In the genomic region with DNA sequence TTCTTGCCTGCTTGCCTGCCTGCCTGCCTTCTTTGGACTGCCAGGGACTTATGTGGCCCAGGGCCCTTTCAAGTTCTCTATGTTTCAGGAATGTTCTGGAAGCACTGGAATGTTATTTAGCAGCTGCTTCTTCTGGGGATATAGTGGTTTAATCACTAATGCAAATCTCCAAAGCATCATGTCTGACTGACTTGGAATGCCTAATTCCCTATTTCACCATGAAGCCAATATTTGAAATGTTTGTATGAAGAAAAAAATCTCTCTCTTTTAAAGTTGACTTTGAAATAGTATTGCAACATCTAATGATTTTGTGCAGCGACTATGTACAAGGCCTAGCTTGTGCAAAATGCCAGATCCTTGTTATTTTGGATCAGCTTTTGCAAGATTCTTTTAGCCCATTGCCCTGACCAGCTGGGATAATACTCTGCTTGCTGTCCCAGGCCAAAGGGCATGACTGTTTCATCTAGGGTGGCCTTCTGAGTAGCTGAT, we compare ENCODE assay signal across 22 cellular contexts.
A peak's percentile ranks its signal among the peaks of the same experiment; 100 is the strongest.
DNase-seq lines count a peak whose midpoint lies in the region; ATAC-seq and TF ChIP-seq lines count a peak whose summit lies in the region.
"Had no signal": no experiment of that assay in that cellular context is flagged by ENCODE, and none has a peak within 500 bp of the region (broad histone marks: within the 10 kb centered on the region; RNA-seq: fewer than 3 reads in every experiment).

No MANE protein-coding gene starts in this region.

- peaks cover 5% of the 10 kb centered on the region for H3K36me3 Mint-ChIP-seq in neural progenitor cell

- no peak overlapping the region for H2AFZ ChIP-seq in neural progenitor cell (replicated peaks)

- peaks cover 22% of the 10 kb centered on the region for H3K4me1 Mint-ChIP-seq in neural progenitor cell
- no peaks in the 10 kb centered on the region for H3K4me1 Mint-ChIP-seq in stimulated activated naive CD8-positive, alpha-beta T cell treated with anti-CD3 and anti-CD28 coated beads, Interleukin-15, amount 100 ng/mL, for 72 hours
- H3K4me1 Mint-ChIP-seq: activated CD4-positive, alpha-beta T cell treated with anti-CD3 and anti-CD28 coated beads for 36 hours had no signal

- no peak overlapping the region for H3K4me3 ChIP-seq in AG10803 (ENCODE audit: low read length)
- no peak overlapping the region for H3K4me3 ChIP-seq in choroid plexus epithelial cell (ENCODE audit: low read depth, low read length)
- no peak overlapping the region for H3K4me3 ChIP-seq in right atrium auricular region
- H3K4me3 ChIP-seq in retinal pigment epithelial cell (ENCODE audit: low read length), result no peak overlapping the region
- H3K4me3 ChIP-seq in neural progenitor cell, result no peak overlapping the region
- H3K4me3 ChIP-seq: SK-N-MC, testis had no signal

- H3K4me2 ChIP-seq in neural progenitor cell, result no peak overlapping the region

- no peak for ATAC-seq in stimulated activated naive CD8-positive, alpha-beta T cell treated with anti-CD3 and anti-CD28 coated beads, Interleukin-15, amount 100 ng/mL, for 72 hours
- no peak for ATAC-seq in SK-N-SH treated with all-trans-retinoic acid at 6 μM for 48 hours
- ATAC-seq: activated CD4-positive, alpha-beta T cell treated with anti-CD3 and anti-CD28 coated beads for 36 hours had no signal

- H3K27ac ChIP-seq in right atrium auricular region (peak overlapping the region; percentile 39 to 40), neural progenitor cell (no peak overlapping the region)
- H3K27ac ChIP-seq: SK-N-MC, testis had no signal

- peaks cover 10% of the 10 kb centered on the region for H3K9me3 Mint-ChIP-seq in neural progenitor cell
- peaks cover 15 to 18% of the 10 kb centered on the region in 2 donors for H3K9me3 Mint-ChIP-seq in stimulated activated naive CD8-positive, alpha-beta T cell treated with anti-CD3 and anti-CD28 coated beads, Interleukin-15, amount 100 ng/mL, for 72 hours

- H3K36me3 ChIP-seq in right atrium auricular region, result no peaks in the 10 kb centered on the region
- H3K36me3 ChIP-seq in neural progenitor cell, result no peaks in the 10 kb centered on the region

- TF ChIP-seq CTCF in AG10803 (conservative IDR thresholded peaks at IDR 0.05; ENCODE audit: low read length) (no peak), choroid plexus epithelial cell (conservative IDR thresholded peaks at IDR 0.05; ENCODE audit: low read depth, low read length) (no peak), right atrium auricular region (IDR thresholded peaks at IDR 0.05) (no peak), retinal pigment epithelial cell (conservative IDR thresholded peaks at IDR 0.05; ENCODE audit: low read depth, low read length) (no peak), neural progenitor cell (IDR thresholded peaks at IDR 0.05) (no peak)

- no peaks in the 10 kb centered on the region for H3K79me2 ChIP-seq in neural progenitor cell (ENCODE audit: low read depth)

- H3K4me1 ChIP-seq in right atrium auricular region, result no peaks in the 10 kb centered on the region
- no peaks in the 10 kb centered on the region for H3K4me1 ChIP-seq in neural progenitor cell
- H3K4me1 ChIP-seq: testis had no signal

- H3K27ac Mint-ChIP-seq in neural progenitor cell, result no peak overlapping the region
- no peak overlapping the region for H3K27ac Mint-ChIP-seq in stimulated activated naive CD8-positive, alpha-beta T cell treated with anti-CD3 and anti-CD28 coated beads, Interleukin-15, amount 100 ng/mL, for 72 hours
- H3K27ac Mint-ChIP-seq: activated CD4-positive, alpha-beta T cell treated with anti-CD3 and anti-CD28 coated beads for 36 hours; CD4-positive, alpha-beta T cell; dendritic cell treated with granulocyte-macrophage colony-stimulating factor and Interleukin-4, amounts not matched to agents 40 ng/mL and 50 ng/mL, for 4 days; H9 had no signal

- H4K20me1 ChIP-seq in neural progenitor cell (ENCODE audit: low read depth), result no peaks in the 10 kb centered on the region

- H3K9me3 ChIP-seq in right atrium auricular region, result no peaks in the 10 kb centered on the region
- no peaks in the 10 kb centered on the region for H3K9me3 ChIP-seq in neural progenitor cell (ENCODE audit: low read depth)
- H3K9me3 ChIP-seq: testis had no signal

- H3F3A ChIP-seq in neural progenitor cell (ENCODE audit: low read depth), result no peaks in the 10 kb centered on the region

- H3K27me3 ChIP-seq in right atrium auricular region, result no peaks in the 10 kb centered on the region
- no peaks in the 10 kb centered on the region for H3K27me3 ChIP-seq in neural progenitor cell
- H3K27me3 ChIP-seq: testis had no signal

- no peak overlapping the region for H3K9ac ChIP-seq in neural progenitor cell

- H3K4me3 Mint-ChIP-seq in neural progenitor cell, result no peak overlapping the region
- no peak overlapping the region for H3K4me3 Mint-ChIP-seq in stimulated activated naive CD8-positive, alpha-beta T cell treated with anti-CD3 and anti-CD28 coated beads, Interleukin-15, amount 100 ng/mL, for 72 hours
- H3K4me3 Mint-ChIP-seq: activated CD4-positive, alpha-beta T cell treated with anti-CD3 and anti-CD28 coated beads for 36 hours; CD4-positive, alpha-beta T cell; dendritic cell treated with granulocyte-macrophage colony-stimulating factor and Interleukin-4, amounts not matched to agents 40 ng/mL and 50 ng/mL, for 4 days; H9 had no signal

- peak; percentile 95 for DNase-seq in AG10803 (ENCODE audit: low read depth)
- DNase-seq in choroid plexus epithelial cell (ENCODE audit: low read depth), result peak; percentile 23
- no peak for DNase-seq in right atrium auricular region (ENCODE audit: low spot score)
- DNase-seq in retinal pigment epithelial cell (ENCODE audit: low read depth), result peak; percentile 69
- no peak for DNase-seq in NCI-H510A (lab: John Stamatoyannopoulos, UW)
- DNase-seq in neural progenitor cell (ENCODE audit: low spot score), result no peak
- DNase-seq in stimulated activated naive CD8-positive, alpha-beta T cell treated with anti-CD3 and anti-CD28 coated beads, Interleukin-15, amount 100 ng/mL, for 72 hours, result no peak
- DNase-seq: activated CD4-positive, alpha-beta T cell treated with anti-CD3 and anti-CD28 coated beads for 36 hours; activated gamma-delta T cell; CD4-positive, alpha-beta T cell; DMS79; H9; islet precursor cell; Kasumi-1; midbrain; NCI-H1105; nucleus accumbens; stimulated activated CD4-positive, alpha-beta T cell treated with anti-CD3 and anti-CD28 coated beads, Interleukin-2, amount 100 ng/mL, for 48 hours; testis had no signal

- H3K27me3 Mint-ChIP-seq in neural progenitor cell (ENCODE audit: insufficient read depth, low read depth), result peaks cover 6% of the 10 kb centered on the region
- H3K27me3 Mint-ChIP-seq in stimulated activated naive CD8-positive, alpha-beta T cell treated with anti-CD3 and anti-CD28 coated beads, Interleukin-15, amount 100 ng/mL, for 72 hours, result no peaks in the 10 kb centered on the region
- H3K27me3 Mint-ChIP-seq: activated CD4-positive, alpha-beta T cell treated with anti-CD3 and anti-CD28 coated beads for 36 hours; CD4-positive, alpha-beta T cell; dendritic cell treated with granulocyte-macrophage colony-stimulating factor and Interleukin-4, amounts not matched to agents 40 ng/mL and 50 ng/mL, for 4 days had no signal

TF ChIP-seq in SK-N-SH treated with all-trans-retinoic acid at 6 μM for 48 hours, 23 proteins besides CTCF, POLR2A, EP300 and RAD21 (continues in another document):
- TF ChIP-seq BACH2 (CRISPR knock-in tag; IDR thresholded peaks at IDR 0.05; ENCODE audit: borderline replicate concordance), result no peak
- no peak for TF ChIP-seq TOX (CRISPR knock-in tag; IDR thresholded peaks at IDR 0.05; ENCODE audit: borderline replicate concordance)
- TF ChIP-seq GLIS3 (CRISPR knock-in tag; IDR thresholded peaks at IDR 0.05), result no peak
- TF ChIP-seq, protein P1, sequence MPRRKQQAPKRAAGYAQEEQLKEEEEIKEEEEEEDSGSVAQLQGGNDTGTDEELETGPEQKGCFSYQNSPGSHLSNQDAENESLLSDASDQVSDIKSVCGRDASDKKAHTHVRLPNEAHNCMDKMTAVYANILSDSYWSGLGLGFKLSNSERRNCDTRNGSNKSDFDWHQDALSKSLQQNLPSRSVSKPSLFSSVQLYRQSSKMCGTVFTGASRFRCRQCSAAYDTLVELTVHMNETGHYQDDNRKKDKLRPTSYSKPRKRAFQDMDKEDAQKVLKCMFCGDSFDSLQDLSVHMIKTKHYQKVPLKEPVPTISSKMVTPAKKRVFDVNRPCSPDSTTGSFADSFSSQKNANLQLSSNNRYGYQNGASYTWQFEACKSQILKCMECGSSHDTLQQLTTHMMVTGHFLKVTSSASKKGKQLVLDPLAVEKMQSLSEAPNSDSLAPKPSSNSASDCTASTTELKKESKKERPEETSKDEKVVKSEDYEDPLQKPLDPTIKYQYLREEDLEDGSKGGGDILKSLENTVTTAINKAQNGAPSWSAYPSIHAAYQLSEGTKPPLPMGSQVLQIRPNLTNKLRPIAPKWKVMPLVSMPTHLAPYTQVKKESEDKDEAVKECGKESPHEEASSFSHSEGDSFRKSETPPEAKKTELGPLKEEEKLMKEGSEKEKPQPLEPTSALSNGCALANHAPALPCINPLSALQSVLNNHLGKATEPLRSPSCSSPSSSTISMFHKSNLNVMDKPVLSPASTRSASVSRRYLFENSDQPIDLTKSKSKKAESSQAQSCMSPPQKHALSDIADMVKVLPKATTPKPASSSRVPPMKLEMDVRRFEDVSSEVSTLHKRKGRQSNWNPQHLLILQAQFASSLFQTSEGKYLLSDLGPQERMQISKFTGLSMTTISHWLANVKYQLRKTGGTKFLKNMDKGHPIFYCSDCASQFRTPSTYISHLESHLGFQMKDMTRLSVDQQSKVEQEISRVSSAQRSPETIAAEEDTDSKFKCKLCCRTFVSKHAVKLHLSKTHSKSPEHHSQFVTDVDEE (CRISPR knock-in tag; IDR thresholded peaks at IDR 0.05), result no peak
- TF ChIP-seq, protein P2, sequence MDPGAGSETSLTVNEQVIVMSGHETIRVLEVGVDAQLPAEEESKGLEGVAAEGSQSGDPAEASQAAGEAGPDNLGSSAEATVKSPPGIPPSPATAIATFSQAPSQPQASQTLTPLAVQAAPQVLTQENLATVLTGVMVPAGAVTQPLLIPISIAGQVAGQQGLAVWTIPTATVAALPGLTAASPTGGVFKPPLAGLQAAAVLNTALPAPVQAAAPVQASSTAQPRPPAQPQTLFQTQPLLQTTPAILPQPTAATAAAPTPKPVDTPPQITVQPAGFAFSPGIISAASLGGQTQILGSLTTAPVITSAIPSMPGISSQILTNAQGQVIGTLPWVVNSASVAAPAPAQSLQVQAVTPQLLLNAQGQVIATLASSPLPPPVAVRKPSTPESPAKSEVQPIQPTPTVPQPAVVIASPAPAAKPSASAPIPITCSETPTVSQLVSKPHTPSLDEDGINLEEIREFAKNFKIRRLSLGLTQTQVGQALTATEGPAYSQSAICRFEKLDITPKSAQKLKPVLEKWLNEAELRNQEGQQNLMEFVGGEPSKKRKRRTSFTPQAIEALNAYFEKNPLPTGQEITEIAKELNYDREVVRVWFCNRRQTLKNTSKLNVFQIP (CRISPR knock-in tag; IDR thresholded peaks at IDR 0.05; ENCODE audit: borderline replicate concordance, low read depth), result no peak
- no peak for TF ChIP-seq ISL1 (CRISPR knock-in tag; IDR thresholded peaks at IDR 0.05)
- TF ChIP-seq CSDC2 (CRISPR knock-in tag; IDR thresholded peaks at IDR 0.05), result no peak
- TF ChIP-seq RARB (CRISPR knock-in tag; IDR thresholded peaks at IDR 0.05), result no peak
- TF ChIP-seq ARNTL (CRISPR knock-in tag; IDR thresholded peaks at IDR 0.05; ENCODE audit: borderline replicate concordance, low read depth), result no peak
- no peak for TF ChIP-seq ESRRG (CRISPR knock-in tag; IDR thresholded peaks at IDR 0.05)

Comparison
In these comparisons a context has a peak if more than half of its experiments do, and no peak if none do; other contexts are left out.
1. DNase-seq: peak in AG10803 (single experiment), choroid plexus epithelial cell (single experiment) and retinal pigment epithelial cell (single experiment); none in right atrium auricular region (single experiment), NCI-H510A (single experiment), neural progenitor cell (single experiment) and stimulated activated naive CD8-positive, alpha-beta T cell treated with anti-CD3 and anti-CD28 coated beads, Interleukin-15, amount 100 ng/mL, for 72 hours (0 of 2).